ENCODE assay signal across 2 cellular contexts in the genomic region with DNA sequence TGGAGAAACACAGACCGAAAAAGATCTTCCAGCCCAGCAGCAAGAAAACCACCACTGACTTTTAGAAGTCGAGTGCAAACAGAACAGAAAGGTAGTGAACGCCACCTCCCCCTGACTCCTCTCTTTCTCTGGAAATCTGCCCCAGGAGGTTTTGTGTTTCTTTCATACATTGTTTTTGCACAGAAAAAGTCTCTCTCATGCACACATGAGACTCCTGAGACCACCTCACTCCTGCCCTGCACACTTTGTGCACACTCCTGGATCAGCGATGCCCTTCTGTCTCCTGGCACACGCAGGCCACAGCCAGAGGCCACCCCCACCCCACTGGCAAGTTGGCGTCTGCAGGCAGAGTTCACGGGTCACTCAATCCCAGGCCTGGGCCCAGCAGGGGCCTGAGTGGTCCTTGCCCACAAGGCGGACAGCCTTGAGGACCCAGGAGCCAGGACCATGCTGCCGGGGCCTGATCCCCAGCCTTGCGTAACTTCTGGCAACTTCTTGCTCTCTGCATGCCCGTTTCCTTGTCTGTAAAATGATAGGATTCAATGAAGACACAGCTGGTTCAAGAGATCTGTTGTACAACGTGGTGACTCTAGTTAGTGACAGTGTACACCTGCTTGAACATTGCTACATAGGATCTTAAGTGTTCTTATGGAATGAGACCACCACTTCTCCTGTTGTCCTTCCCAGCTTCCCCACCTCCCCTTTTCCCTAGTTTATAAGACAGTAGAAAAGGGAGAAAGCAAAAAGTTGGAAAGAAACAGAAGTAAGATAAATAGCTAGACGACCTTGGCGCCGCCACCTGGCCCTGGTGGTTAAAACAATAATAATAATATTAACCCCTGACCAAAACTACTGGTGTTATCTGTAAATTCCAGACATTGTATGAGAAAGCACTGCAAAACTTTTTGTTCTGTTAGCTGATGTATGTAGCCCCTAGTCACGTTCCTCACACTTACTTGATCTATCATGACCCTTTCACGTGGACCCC.
TF ChIP-seq lines count a peak whose summit lies in the region.

No MANE protein-coding gene starts in this region.

TF ChIP-seq in A549, 52 proteins besides CTCF, POLR2A, EP300 and RAD21:
- TF ChIP-seq, protein P1, sequence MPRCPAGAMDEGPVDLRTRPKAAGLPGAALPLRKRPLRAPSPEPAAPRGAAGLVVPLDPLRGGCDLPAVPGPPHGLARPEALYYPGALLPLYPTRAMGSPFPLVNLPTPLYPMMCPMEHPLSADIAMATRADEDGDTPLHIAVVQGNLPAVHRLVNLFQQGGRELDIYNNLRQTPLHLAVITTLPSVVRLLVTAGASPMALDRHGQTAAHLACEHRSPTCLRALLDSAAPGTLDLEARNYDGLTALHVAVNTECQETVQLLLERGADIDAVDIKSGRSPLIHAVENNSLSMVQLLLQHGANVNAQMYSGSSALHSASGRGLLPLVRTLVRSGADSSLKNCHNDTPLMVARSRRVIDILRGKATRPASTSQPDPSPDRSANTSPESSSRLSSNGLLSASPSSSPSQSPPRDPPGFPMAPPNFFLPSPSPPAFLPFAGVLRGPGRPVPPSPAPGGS (IDR thresholded peaks at IDR 0.05) = no peak
- TF ChIP-seq ZC3H11A (IDR thresholded peaks at IDR 0.05) = no peak
- no peak for TF ChIP-seq HDAC2 (IDR thresholded peaks at IDR 0.05)
- no peak for TF ChIP-seq SREBF2 (IDR thresholded peaks at IDR 0.05)
- no peak for TF ChIP-seq CEBPB (IDR thresholded peaks at IDR 0.05)
- no peak for TF ChIP-seq FOXS1 (CRISPR knock-in tag; IDR thresholded peaks at IDR 0.05)
- TF ChIP-seq CBX8 (IDR thresholded peaks at IDR 0.05) = no peak
- TF ChIP-seq, protein P2, sequence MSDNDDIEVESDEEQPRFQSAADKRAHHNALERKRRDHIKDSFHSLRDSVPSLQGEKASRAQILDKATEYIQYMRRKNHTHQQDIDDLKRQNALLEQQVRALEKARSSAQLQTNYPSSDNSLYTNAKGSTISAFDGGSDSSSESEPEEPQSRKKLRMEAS (IDR thresholded peaks at IDR 0.05) = no peak
- no peak for TF ChIP-seq TFCP2L1 (CRISPR knock-in tag; IDR thresholded peaks at IDR 0.05)
- TF ChIP-seq PBX3 (IDR thresholded peaks at IDR 0.05) = no peak
- no peak for TF ChIP-seq HOXA7 (CRISPR knock-in tag; IDR thresholded peaks at IDR 0.05)
- TF ChIP-seq, protein P3, sequence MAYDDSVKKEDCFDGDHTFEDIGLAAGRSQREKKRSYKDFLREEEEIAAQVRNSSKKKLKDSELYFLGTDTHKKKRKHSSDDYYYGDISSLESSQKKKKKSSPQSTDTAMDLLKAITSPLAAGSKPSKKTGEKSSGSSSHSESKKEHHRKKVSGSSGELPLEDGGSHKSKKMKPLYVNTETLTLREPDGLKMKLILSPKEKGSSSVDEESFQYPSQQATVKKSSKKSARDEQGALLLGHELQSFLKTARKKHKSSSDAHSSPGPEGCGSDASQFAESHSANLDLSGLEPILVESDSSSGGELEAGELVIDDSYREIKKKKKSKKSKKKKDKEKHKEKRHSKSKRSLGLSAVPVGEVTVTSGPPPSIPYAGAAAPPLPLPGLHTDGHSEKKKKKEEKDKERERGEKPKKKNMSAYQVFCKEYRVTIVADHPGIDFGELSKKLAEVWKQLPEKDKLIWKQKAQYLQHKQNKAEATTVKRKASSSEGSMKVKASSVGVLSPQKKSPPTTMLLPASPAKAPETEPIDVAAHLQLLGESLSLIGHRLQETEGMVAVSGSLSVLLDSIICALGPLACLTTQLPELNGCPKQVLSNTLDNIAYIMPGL (CRISPR knock-in tag; IDR thresholded peaks at IDR 0.05; ENCODE audit: borderline replicate concordance) = no peak
- no peak for TF ChIP-seq HOXB5 (CRISPR knock-in tag; IDR thresholded peaks at IDR 0.05)
- no peak for TF ChIP-seq JUN (IDR thresholded peaks at IDR 0.05)
- no peak for TF ChIP-seq RFX5 (IDR thresholded peaks at IDR 0.05)
- no peak for TF ChIP-seq KDM1A (IDR thresholded peaks at IDR 0.05; ENCODE audit: low read depth)
- TF ChIP-seq KDM5A (IDR thresholded peaks at IDR 0.05) = no peak
- TF ChIP-seq, protein P4, sequence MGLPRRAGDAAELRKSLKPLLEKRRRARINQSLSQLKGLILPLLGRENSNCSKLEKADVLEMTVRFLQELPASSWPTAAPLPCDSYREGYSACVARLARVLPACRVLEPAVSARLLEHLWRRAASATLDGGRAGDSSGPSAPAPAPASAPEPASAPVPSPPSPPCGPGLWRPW (IDR thresholded peaks at IDR 0.05) = no peak

TF ChIP-seq in K562, 482 proteins besides CTCF, POLR2A, EP300 and RAD21 (continued from another document):
- TF ChIP-seq ADNP (tag; IDR thresholded peaks at IDR 0.05) (no peak), ZNF668 (CRISPR knock-in tag; IDR thresholded peaks at IDR 0.05) (no peak), ATF3 (IDR thresholded peaks at IDR 0.05) (no peak), ATF3 (CRISPR knock-in tag; conservative IDR thresholded peaks at IDR 0.05) (no peak), ZNF133 (CRISPR knock-in tag; IDR thresholded peaks at IDR 0.05) (no peak), MEF2D (tag; conservative IDR thresholded peaks at IDR 0.05; ENCODE audit: low read depth) (no peak), MIER1 (IDR thresholded peaks at IDR 0.05; ENCODE audit: low read depth) (no peak)
- TF ChIP-seq, protein P5, sequence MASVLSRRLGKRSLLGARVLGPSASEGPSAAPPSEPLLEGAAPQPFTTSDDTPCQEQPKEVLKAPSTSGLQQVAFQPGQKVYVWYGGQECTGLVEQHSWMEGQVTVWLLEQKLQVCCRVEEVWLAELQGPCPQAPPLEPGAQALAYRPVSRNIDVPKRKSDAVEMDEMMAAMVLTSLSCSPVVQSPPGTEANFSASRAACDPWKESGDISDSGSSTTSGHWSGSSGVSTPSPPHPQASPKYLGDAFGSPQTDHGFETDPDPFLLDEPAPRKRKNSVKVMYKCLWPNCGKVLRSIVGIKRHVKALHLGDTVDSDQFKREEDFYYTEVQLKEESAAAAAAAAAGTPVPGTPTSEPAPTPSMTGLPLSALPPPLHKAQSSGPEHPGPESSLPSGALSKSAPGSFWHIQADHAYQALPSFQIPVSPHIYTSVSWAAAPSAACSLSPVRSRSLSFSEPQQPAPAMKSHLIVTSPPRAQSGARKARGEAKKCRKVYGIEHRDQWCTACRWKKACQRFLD (CRISPR knock-in tag; IDR thresholded peaks at IDR 0.05) = no peak
